ENCODE assay signal across 8 cellular contexts in genomic region chr3:134485620-134486576, GRCh38. TPM values are rescaled to one million over a fixed set of nuclear protein-coding genes. Genes with fewer than 3 reads are reported as not detected.
DNase-seq lines count a peak whose midpoint lies in the region; ATAC-seq and TF ChIP-seq lines count a peak whose summit lies in the region.

Gene ANAPC13, minus strand, starts transcription at chr3:134485985. Its CDS starts 3,081 bp downstream, at chr3:134482904.
Gene CEP63, plus strand, starts transcription at chr3:134486057. Its CDS starts 9,264 bp downstream, at chr3:134495321.

- TF ChIP-seq CTCF in choroid plexus epithelial cell (conservative IDR thresholded peaks at IDR 0.05; ENCODE audit: low read depth, low read length): no peak

- peaks cover 29% of the 10 kb centered on the region for H3K36me3 Mint-ChIP-seq in activated CD4-positive, alpha-beta T cell treated with anti-CD3 and anti-CD28 coated beads for 36 hours (ENCODE audit: low read depth)

- peak within 1 kb of the TSS; percentile 88 for H3K4me3 ChIP-seq in choroid plexus epithelial cell (ENCODE audit: low read depth, low read length)

- H3K27ac Mint-ChIP-seq in activated CD4-positive, alpha-beta T cell treated with anti-CD3 and anti-CD28 coated beads for 36 hours: peak within 1 kb of the TSS; percentile 98

- H3K9me3 Mint-ChIP-seq in activated CD4-positive, alpha-beta T cell treated with anti-CD3 and anti-CD28 coated beads for 36 hours (ENCODE audit: low read depth): no peaks in the 10 kb centered on the region

- H3K27me3 Mint-ChIP-seq in activated CD4-positive, alpha-beta T cell treated with anti-CD3 and anti-CD28 coated beads for 36 hours: no peaks in the 10 kb centered on the region

- ATAC-seq in HG03442 (IDR thresholded peaks at IDR 0.05; ENCODE audit: unreplicated experiment): peak; percentile 75
- peak; percentile 86 for ATAC-seq in activated CD4-positive, alpha-beta T cell treated with anti-CD3 and anti-CD28 coated beads for 36 hours

- peak within 1 kb of the TSS; percentile 92 for H3K4me3 Mint-ChIP-seq in activated CD4-positive, alpha-beta T cell treated with anti-CD3 and anti-CD28 coated beads for 36 hours

- DNase-seq in Ammon's horn (ENCODE audit: low spot score) (peak; percentile 96), GM19238 (ENCODE audit: insufficient read length, low spot score) (peak; percentile 78), NCI-H524 (lab: John Stamatoyannopoulos, UW) (peak; percentile 99), choroid plexus epithelial cell (ENCODE audit: low read depth) (peak; percentile 99), kidney tubule cell (ENCODE audit: low spot score) (peak; percentile 99)
- DNase-seq in activated CD4-positive, alpha-beta T cell treated with anti-CD3 and anti-CD28 coated beads for 36 hours: peak; percentile 95
- peak; percentile 72 to 87 (median 85) for DNase-seq in stimulated activated CD4-positive, alpha-beta T cell treated with anti-CD3 and anti-CD28 coated beads, Interleukin-1b, Interleukin-23, amount 100 ng/mL, for 24 hours (ENCODE audit: low read depth in 4 of 4, low spot score in 1 of 4)

- H3K4me1 Mint-ChIP-seq in activated CD4-positive, alpha-beta T cell treated with anti-CD3 and anti-CD28 coated beads for 36 hours: peaks cover 47% of the 10 kb centered on the region

- CTCF ChIA-PET in activated CD4-positive, alpha-beta T cell treated with anti-CD3 and anti-CD28 coated beads for 36 hours (lab: Charles Lee): interaction anchor here (1.3 to 5.7 kb wide), 5 partner anchors 9 to 273 kb away, joined by 4 to 44 read pairs (median 11); no protein-coding TSS in a partner anchor

- intact Hi-C loops in activated CD4-positive, alpha-beta T cell treated with anti-CD3 and anti-CD28 coated beads for 36 hours (cut with DNase I, micrococcal nuclease): loop anchor here (1.0 to 10.0 kb wide), 14 partner anchors 236 to 1766 kb away; partner anchors contain the start of genes NPHP3 (in 2 of the 2), RYK (in 2 of the 2), SRPRB (in 2 of the 2) and MSL2 (in 1 of the 2)

- POLR2A ChIA-PET in activated CD4-positive, alpha-beta T cell treated with anti-CD3 and anti-CD28 coated beads for 36 hours (lab: Charles Lee): interaction anchor here (0.6 to 1.1 kb wide), 4 partner anchors 11 to 913 kb away, joined by 3 to 6 read pairs (median 4); partner anchors contain the start of gene CDV3

RNA-seq across cellular contexts. Expression of gene ANAPC13, which starts in this region (rescaled TPM):
- total RNA-seq in activated CD4-positive, alpha-beta T cell treated with anti-CD3 and anti-CD28 coated beads for 36 hours: 10 to 100 TPM; 35.9 to 39.7 TPM

RNA-seq across cellular contexts. Expression of gene CEP63, which starts in this region (rescaled TPM):
- total RNA-seq in activated CD4-positive, alpha-beta T cell treated with anti-CD3 and anti-CD28 coated beads for 36 hours: 10 to 100 TPM; 21.3 to 25.9 TPM

Comparison
In these comparisons a context has a peak if more than half of its experiments do, and no peak if none do; other contexts are left out.
1. Peak in every context shown above with its lines: DNase-seq, ATAC-seq and H3K4me3 ChIP-seq.